In the genomic region with DNA sequence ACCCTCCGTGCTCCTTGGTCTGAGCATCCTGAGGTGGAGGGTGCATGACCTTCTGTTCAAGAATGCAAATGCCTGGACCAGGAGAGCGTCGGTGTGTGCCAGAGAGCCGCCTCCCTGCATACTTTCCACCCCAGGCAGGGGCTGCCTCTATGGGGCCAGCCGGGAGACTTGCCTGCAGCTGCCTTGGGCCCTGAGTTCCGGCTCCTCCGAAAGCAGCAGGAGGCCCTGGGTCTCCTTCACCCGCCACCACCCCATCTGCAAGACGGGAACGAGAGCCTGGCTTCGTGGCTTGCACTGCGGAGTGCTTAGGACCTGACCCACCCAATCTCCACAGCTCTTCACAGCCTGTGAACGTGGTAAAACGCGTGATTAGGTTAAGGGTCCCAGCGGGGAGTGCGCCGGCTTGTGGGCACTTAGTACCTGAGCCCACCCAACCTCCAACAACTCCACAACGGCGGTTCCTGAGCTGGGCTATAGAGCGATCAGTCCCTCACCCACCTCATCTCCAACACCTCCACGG, we compare ENCODE assay signal across 38 cellular contexts. TPM values are rescaled to one million over a fixed set of nuclear protein-coding genes. Genes with fewer than 3 reads are reported as not detected.
"Had no signal": no experiment of that assay in that cellular context is flagged by ENCODE, and none has a peak within 500 bp of the region (broad histone marks: within the 10 kb centered on the region; RNA-seq: fewer than 3 reads in every experiment).

No MANE protein-coding gene starts in this region.

- FAIRE-seq: astrocyte, bronchial epithelial cell, TTC549 had no signal

- ATAC-seq: activated CD8-positive, alpha-beta T cell treated with anti-CD3 and anti-CD28 coated beads for 36 hours; activated T-cell treated with anti-CD3 and anti-CD28 coated beads, Interleukin-2, amount 50 U/mL, for 4 hours; activated T-cell treated with anti-CD3 and anti-CD28 coated beads, Interleukin-2, amount 50 U/mL, for 72 hours; activated T-helper 17 cell treated with anti-CD3 and anti-CD28 coated beads, Interleukin-2, amount 50 U/mL, for 72 hours; body of pancreas had no signal

- H3K27me3 ChIP-seq: adrenal gland, body of pancreas had no signal

- H3K27ac ChIP-seq: adrenal gland, body of pancreas, cardiac muscle cell, VCaP had no signal

- H3K4me1 ChIP-seq: adrenal gland, body of pancreas had no signal

- H3K9me3 ChIP-seq: adrenal gland, body of pancreas had no signal

- DNase-seq: activated B cell treated with CpG ODN at 0.5 μM for 24 hours; activated CD4-positive, alpha-beta memory T cell treated with anti-CD3 and anti-CD28 coated beads for 36 hours; activated CD4-positive, alpha-beta T cell treated with anti-CD3 and anti-CD28 coated beads for 4 hours; activated CD4-positive, alpha-beta T cell treated with anti-CD3 and anti-CD28 coated beads, Interleukin-2, amount 10 ng/mL, durations not matched to agents 24 days and 14 days; activated CD4-positive, alpha-beta T cell treated with anti-CD3 and anti-CD28 coated beads, Interleukin-2, amount 50 U/mL, for 1 hour; activated CD4-positive, alpha-beta T cell treated with anti-CD3 and anti-CD28 coated beads, Interleukin-2, amount 50 U/mL, for 4 hours; activated CD4-positive, CD25-positive, alpha-beta regulatory T cell treated with anti-CD3 and anti-CD28 coated beads, Interleukin-2, amount 50 U/mL, for 72 hours; activated CD8-positive, alpha-beta memory T cell treated with anti-CD3 and anti-CD28 coated beads, Interleukin-2, amount 50 U/mL, for 4 hours; activated CD8-positive, alpha-beta T cell treated with anti-CD3 and anti-CD28 coated beads for 36 hours; activated effector memory CD4-positive, alpha-beta T cell treated with anti-CD3 and anti-CD28 coated beads, Interleukin-2, amount 50 U/mL, for 16 hours; activated gamma-delta T cell treated with Interleukin-2 at 50 U/mL for 16 hours; activated naive CD4-positive, alpha-beta T cell; activated naive CD4-positive, alpha-beta T cell treated with anti-CD3 and anti-CD28 coated beads for 36 hours; activated naive CD4-positive, alpha-beta T cell treated with anti-CD3 and anti-CD28 coated beads, Interleukin-2, amount 50 U/mL, for 16 hours; activated naive CD8-positive, alpha-beta T cell treated with anti-CD3 and anti-CD28 coated beads for 36 hours; activated T-cell treated with anti-CD3 and anti-CD28 coated beads for 4 hours; activated T-cell treated with anti-CD3 and anti-CD28 coated beads, Interleukin-2, amount 50 U/mL, for 1 hour; activated T-cell treated with anti-CD3 and anti-CD28 coated beads, Interleukin-2, amount 50 U/mL, for 4 hours; activated T-cell treated with anti-CD3 and anti-CD28 coated beads, Interleukin-2, amount 50 U/mL, for 72 hours; adrenal gland; amniotic stem cell; aorta; body of pancreas; caudate nucleus; cerebellar nuclear complex; T-helper 1 cell; T-helper 2 cell; T-helper 9 cell had no signal

- H3K4me3 ChIP-seq: adrenal gland, body of pancreas, cardiac muscle cell had no signal

- H3K36me3 ChIP-seq: adrenal gland, cardiac muscle cell had no signal

RNA-seq across cellular contexts. Expression of gene BHLHE23, which starts 16.4 kb away (rescaled TPM):
- total RNA-seq: activated B cell treated with CpG ODN at 0.5 μM for 24 hours; activated CD4-positive, alpha-beta memory T cell treated with anti-CD3 and anti-CD28 coated beads for 36 hours; activated CD4-positive, alpha-beta T cell treated with anti-CD3 and anti-CD28 coated beads, Interleukin-2, amount 10 ng/mL, durations not matched to agents 24 days and 14 days; activated CD8-positive, alpha-beta memory T cell treated with anti-CD3 and anti-CD28 coated beads for 36 hours; activated CD8-positive, alpha-beta T cell treated with anti-CD3 and anti-CD28 coated beads for 36 hours; activated naive CD4-positive, alpha-beta T cell treated with anti-CD3 and anti-CD28 coated beads for 36 hours; activated naive CD4-positive, alpha-beta T cell treated with anti-CD3 and anti-CD28 coated beads, Interleukin-2, amount 50 U/mL, for 72 hours; activated naive CD8-positive, alpha-beta T cell treated with anti-CD3 and anti-CD28 coated beads for 36 hours; activated T-cell treated with anti-CD3 and anti-CD28 coated beads, Interleukin-2, amount 50 U/mL, for 4 hours; activated T-cell treated with anti-CD3 and anti-CD28 coated beads, Interleukin-2, amount 50 U/mL, for 72 hours; activated T-helper 1 cell treated with anti-CD3 and anti-CD28 coated beads, Interleukin-12 subunit alpha, Interleukin-12 subunit beta, Interleukin-2, Interleukin-4 antibody, amounts not matched to agents 30 ng/mL and 10 ng/mL and 1 ng/mL, durations not matched to agents 14 hours and 24 hours and 36 hours; activated T-helper 17 cell treated with anti-CD3 and anti-CD28 coated beads, Interleukin-2, amount 50 U/mL, for 72 hours; adrenal gland; aorta; astrocyte; body of pancreas; bronchial epithelial cell; cardiac muscle cell; chondrocyte had no signal
- polyA plus RNA-seq: adrenal gland, aorta, cardiac muscle cell had no signal
